ENCODE assay signal across 8 cellular contexts in the genomic region with DNA sequence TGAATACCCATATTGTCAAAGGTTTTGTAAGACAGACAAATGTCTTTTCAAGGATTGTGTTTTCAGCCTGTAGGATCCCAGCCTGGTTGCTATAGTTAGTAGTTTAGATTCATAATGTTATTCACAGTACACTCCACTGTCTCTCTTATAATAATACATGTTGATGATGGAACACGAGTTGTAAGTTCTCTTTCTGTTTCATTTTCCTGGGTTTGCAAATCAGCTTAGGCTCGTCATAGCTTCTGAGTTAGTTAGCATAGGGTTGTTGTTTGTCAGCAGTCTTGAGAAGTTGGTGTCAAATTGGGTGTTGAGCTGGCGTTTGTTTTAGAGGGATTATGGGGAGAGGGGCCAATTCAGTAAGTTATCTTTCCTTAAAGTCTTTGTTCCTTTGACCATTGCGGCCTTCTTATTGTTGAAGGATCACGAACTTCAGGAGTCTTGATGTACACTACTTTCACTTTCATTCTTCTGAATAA. TPM values are rescaled to one million over a fixed set of nuclear protein-coding genes. Genes with fewer than 3 reads are reported as not detected.
DNase-seq lines count a peak whose midpoint lies in the region; ATAC-seq and TF ChIP-seq lines count a peak whose summit lies in the region.

No MANE protein-coding gene starts in this region.

- DNase-seq in COLO829 (ENCODE audit: low spot score) (peak; percentile 67), amniotic epithelial cell (ENCODE audit: low read depth) (peak; percentile 64), kidney tubule cell (ENCODE audit: low spot score) (peak; percentile 49), uterus (no peak), medulla oblongata (ENCODE audit: extremely low spot score) (no peak), A172 (ENCODE audit: low spot score) (no peak)

- peak overlapping the region; percentile 23 to 60 for H3K27ac ChIP-seq in uterus

- intact Hi-C loops in uterus (cut with DNase I; ENCODE audit: low total_unique reads) = no loop called here

- no peaks in the 10 kb centered on the region for H3K36me3 ChIP-seq in uterus

- no peak for TF ChIP-seq POLR2A in uterus (IDR thresholded peaks at IDR 0.05)

- H3K9me3 ChIP-seq in uterus = no peaks in the 10 kb centered on the region

- peak overlapping the region; percentile 1 to 36 for H3K4me3 ChIP-seq in uterus

- no peaks in the 10 kb centered on the region for H3K27me3 ChIP-seq in uterus

- ATAC-seq in GM19452 (IDR thresholded peaks at IDR 0.05; ENCODE audit: unreplicated experiment) (peak; percentile 82), HG03457 (IDR thresholded peaks at IDR 0.05; ENCODE audit: unreplicated experiment) (peak; percentile 89)

- H3K4me1 ChIP-seq in uterus = peaks cover 0 to 6% of the 10 kb centered on the region in 2 donors

- no peak for TF ChIP-seq CTCF in uterus (IDR thresholded peaks at IDR 0.05)

RNA-seq across cellular contexts. Expression of a gene that starts 45.8 kb away (rescaled TPM):
- 100 to 1,000 TPM in 3 of 4 donors, 10 to 100 TPM in 1; 93.5 to 213 (median 164) TPM for total RNA-seq in uterus
- total RNA-seq in A172 (2014; rRNA removed; shearing (Covaris generic)) = 62.7 and 81.2 TPM in 2 replicates

Comparison
In these comparisons a context has a peak if more than half of its experiments do, and no peak if none do; other contexts are left out.
1. DNase-seq: peak in COLO829 (single experiment), amniotic epithelial cell (single experiment) and kidney tubule cell (single experiment); none in uterus (0 of 2), medulla oblongata (single experiment) and A172 (single experiment).